In the genomic region with DNA sequence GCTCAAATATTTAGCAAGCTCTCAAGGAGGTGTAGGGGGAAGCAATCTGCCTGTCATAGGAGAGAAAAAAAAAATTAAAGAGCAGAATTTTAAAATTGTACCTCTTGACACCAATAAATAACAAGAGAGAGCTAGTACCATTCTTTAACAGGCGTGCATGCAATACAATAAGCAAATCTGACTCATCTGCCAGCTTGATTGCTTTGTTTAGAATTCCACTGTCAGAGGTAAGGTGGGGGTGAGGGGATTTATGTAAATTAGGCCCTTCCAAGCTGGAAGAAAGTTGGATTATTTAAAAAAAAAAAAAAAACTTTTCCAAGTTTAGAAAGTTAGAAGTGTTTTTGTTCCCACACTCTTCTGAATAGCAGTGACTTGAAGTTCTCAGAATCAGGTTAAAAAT, we compare ENCODE assay signal across 2 cellular contexts.
A peak's percentile ranks its signal among the peaks of the same experiment; 100 is the strongest.
TF ChIP-seq lines count a peak whose summit lies in the region.

No MANE protein-coding gene starts in this region.

TF ChIP-seq in H1, 55 proteins besides CTCF, POLR2A, EP300 and RAD21:
- TF ChIP-seq, protein P1, sequence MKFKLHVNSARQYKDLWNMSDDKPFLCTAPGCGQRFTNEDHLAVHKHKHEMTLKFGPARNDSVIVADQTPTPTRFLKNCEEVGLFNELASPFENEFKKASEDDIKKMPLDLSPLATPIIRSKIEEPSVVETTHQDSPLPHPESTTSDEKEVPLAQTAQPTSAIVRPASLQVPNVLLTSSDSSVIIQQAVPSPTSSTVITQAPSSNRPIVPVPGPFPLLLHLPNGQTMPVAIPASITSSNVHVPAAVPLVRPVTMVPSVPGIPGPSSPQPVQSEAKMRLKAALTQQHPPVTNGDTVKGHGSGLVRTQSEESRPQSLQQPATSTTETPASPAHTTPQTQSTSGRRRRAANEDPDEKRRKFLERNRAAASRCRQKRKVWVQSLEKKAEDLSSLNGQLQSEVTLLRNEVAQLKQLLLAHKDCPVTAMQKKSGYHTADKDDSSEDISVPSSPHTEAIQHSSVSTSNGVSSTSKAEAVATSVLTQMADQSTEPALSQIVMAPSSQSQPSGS (IDR thresholded peaks at IDR 0.05; ENCODE audit: low read length): no peak
- TF ChIP-seq JUND (IDR thresholded peaks at IDR 0.05; ENCODE audit: low read length): peak; percentile 65

TF ChIP-seq in neural cell, 6 proteins besides CTCF, POLR2A, EP300 and RAD21 (continued from another document):
- TF ChIP-seq, protein P2, sequence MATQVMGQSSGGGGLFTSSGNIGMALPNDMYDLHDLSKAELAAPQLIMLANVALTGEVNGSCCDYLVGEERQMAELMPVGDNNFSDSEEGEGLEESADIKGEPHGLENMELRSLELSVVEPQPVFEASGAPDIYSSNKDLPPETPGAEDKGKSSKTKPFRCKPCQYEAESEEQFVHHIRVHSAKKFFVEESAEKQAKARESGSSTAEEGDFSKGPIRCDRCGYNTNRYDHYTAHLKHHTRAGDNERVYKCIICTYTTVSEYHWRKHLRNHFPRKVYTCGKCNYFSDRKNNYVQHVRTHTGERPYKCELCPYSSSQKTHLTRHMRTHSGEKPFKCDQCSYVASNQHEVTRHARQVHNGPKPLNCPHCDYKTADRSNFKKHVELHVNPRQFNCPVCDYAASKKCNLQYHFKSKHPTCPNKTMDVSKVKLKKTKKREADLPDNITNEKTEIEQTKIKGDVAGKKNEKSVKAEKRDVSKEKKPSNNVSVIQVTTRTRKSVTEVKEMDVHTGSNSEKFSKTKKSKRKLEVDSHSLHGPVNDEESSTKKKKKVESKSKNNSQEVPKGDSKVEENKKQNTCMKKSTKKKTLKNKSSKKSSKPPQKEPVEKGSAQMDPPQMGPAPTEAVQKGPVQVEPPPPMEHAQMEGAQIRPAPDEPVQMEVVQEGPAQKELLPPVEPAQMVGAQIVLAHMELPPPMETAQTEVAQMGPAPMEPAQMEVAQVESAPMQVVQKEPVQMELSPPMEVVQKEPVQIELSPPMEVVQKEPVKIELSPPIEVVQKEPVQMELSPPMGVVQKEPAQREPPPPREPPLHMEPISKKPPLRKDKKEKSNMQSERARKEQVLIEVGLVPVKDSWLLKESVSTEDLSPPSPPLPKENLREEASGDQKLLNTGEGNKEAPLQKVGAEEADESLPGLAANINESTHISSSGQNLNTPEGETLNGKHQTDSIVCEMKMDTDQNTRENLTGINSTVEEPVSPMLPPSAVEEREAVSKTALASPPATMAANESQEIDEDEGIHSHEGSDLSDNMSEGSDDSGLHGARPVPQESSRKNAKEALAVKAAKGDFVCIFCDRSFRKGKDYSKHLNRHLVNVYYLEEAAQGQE (IDR thresholded peaks at IDR 0.05; ENCODE audit: borderline replicate concordance): no peak
